Comparison of ENCODE assay signal across 26 cellular contexts in the genomic region with DNA sequence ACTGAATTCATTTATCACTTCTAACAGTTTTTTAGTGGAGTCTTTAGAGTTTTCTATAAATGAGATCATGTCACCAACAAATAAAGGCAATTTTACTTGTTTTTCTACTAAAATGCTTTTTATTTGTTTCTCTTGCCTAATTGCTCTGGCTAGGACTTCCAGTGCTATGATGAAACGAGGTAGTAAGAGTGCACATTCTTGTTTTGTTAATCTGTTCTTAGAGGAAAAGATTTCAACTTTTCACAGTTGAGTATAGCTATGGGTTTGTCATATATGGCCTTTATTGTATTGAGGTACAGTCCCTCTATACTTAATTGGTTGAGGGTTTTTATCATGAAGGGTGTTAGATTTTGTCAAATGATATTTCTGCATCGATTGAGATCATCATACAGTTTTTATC. TPM values are rescaled to one million over a fixed set of nuclear protein-coding genes. Genes with fewer than 3 reads are reported as not detected.
"Had no signal": no experiment of that assay in that cellular context is flagged by ENCODE, and none has a peak within 500 bp of the region (broad histone marks: within the 10 kb centered on the region; RNA-seq: fewer than 3 reads in every experiment).

No MANE protein-coding gene starts in this region.

- H3K36me3 Mint-ChIP-seq: naive thymus-derived CD8-positive, alpha-beta T cell had no signal

- H3K9me3 ChIP-seq: left lung, right atrium auricular region, stomach, suprapubic skin, uterus had no signal

- H3K4me3 ChIP-seq: hepatocyte, left lung, pancreas, psoas muscle, right atrium auricular region, SK-N-MC, suprapubic skin, tibial nerve, uterus had no signal

- H3K27me3 Mint-ChIP-seq: naive thymus-derived CD8-positive, alpha-beta T cell had no signal

- H3K4me2 ChIP-seq: hepatocyte had no signal

- DNase-seq: activated CD4-positive, alpha-beta T cell treated with anti-CD3 and anti-CD28 coated beads for 1 hour; activated CD4-positive, alpha-beta T cell treated with anti-CD3 and anti-CD28 coated beads, Interleukin-2, amount 50 U/mL, for 1 hour; activated gamma-delta T cell; activated naive CD4-positive, alpha-beta T cell treated with anti-CD3 and anti-CD28 coated beads, Interleukin-2, amount 50 U/mL, for 16 hours; aorta; brain microvascular endothelial cell; caudate nucleus; dermis blood vessel endothelial cell; effector CD8-positive, alpha-beta T cell; glutamatergic neuron; kidney glomerular epithelial cell; left lung; naive thymus-derived CD8-positive, alpha-beta T cell; pancreas; psoas muscle; stimulated activated CD4-positive, alpha-beta T cell treated with anti-CD3 and anti-CD28 coated beads, Interleukin-12 subunit alpha, Interleukin-12 subunit beta, amount 100 ng/mL, for 4 hours; stimulated activated CD4-positive, alpha-beta T cell treated with anti-CD3 and anti-CD28 coated beads, Interleukin-4, amount 100 ng/mL, for 4 hours; stomach; T-helper 9 cell; uterus had no signal

- ATAC-seq: left lung; naive thymus-derived CD8-positive, alpha-beta T cell; pancreas; psoas muscle had no signal

- H2AFZ ChIP-seq: hepatocyte had no signal

- H3K36me3 ChIP-seq: brain microvascular endothelial cell, left lung, pancreas, right atrium auricular region, stomach, suprapubic skin, tibial nerve, uterus had no signal

- H3K9me3 Mint-ChIP-seq: naive thymus-derived CD8-positive, alpha-beta T cell had no signal

- H3K27ac ChIP-seq: brain microvascular endothelial cell, hepatocyte, pancreas, psoas muscle, right atrium auricular region, SK-N-MC, suprapubic skin, tibial nerve, uterus had no signal

- H3K79me2 ChIP-seq: hepatocyte had no signal

- H3K4me1 ChIP-seq: pancreas, psoas muscle, right atrium auricular region, stomach, suprapubic skin, tibial nerve, uterus had no signal

- H3K27me3 ChIP-seq: brain microvascular endothelial cell, hepatocyte, left lung, pancreas, right atrium auricular region, stomach, suprapubic skin, tibial nerve, uterus had no signal

RNA-seq across cellular contexts. Expression of a gene that starts 5.6 kb away (rescaled TPM):
- total RNA-seq: dermis blood vessel endothelial cell, lung microvascular endothelial cell had no signal
- polyA plus RNA-seq: hepatocyte had no signal

RNA-seq across cellular contexts. Expression of a gene that starts 44.5 kb away (rescaled TPM):
- total RNA-seq: dermis blood vessel endothelial cell; left lung; lung microvascular endothelial cell; naive thymus-derived CD8-positive, alpha-beta T cell; right atrium auricular region had no signal
- polyA plus RNA-seq: aorta; naive thymus-derived CD8-positive, alpha-beta T cell; pancreas; psoas muscle had no signal
